In the genomic region with DNA sequence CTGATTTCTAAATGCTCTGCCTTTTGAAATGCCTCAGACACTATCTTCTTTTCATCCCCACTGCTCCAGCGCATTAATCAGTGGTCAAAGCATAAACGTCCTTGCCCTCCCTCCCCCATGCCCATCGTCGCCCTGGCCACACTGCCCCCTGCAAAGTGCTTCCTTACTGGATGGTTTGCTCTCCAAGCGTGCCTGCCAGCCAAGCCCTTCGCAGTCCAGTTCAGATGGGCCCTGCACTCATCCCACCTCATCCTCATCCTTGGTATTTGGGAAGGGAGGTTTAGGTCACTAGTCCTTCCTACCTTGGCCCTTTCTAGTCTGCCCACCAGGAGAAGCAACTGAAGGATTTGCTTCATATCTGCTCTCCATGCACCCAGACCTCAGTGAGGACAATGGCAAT, we compare ENCODE assay signal across 18 cellular contexts. TPM values are rescaled to one million over a fixed set of nuclear protein-coding genes. Genes with fewer than 3 reads are reported as not detected.
"Had no signal": no experiment of that assay in that cellular context is flagged by ENCODE, and none has a peak within 500 bp of the region (broad histone marks: within the 10 kb centered on the region; RNA-seq: fewer than 3 reads in every experiment).

No MANE protein-coding gene starts in this region.

- H3K9me3 ChIP-seq: ascending aorta, gastroesophageal sphincter, pancreas had no signal

- H3K4me1 ChIP-seq: pancreas had no signal

- H3K4me3 ChIP-seq: pancreas had no signal

- ATAC-seq: activated naive CD8-positive, alpha-beta T cell treated with anti-CD3 and anti-CD28 coated beads, Interleukin-2, amount 50 U/mL, for 24 hours; gastroesophageal sphincter; pancreas; stimulated activated memory B cell treated with anti-CD40 and anti-IgM and Interleukin-4, amounts not matched to agents 10 μg/mL and 1 μg/mL and 100 μg/mL, for 72 hours; T-cell had no signal

- DNase-seq: activated CD4-positive, alpha-beta T cell treated with anti-CD3 and anti-CD28 coated beads for 4 hours; activated naive CD4-positive, alpha-beta T cell treated with Interleukin-2 at 50 U/mL for 16 hours; activated naive CD8-positive, alpha-beta T cell treated with anti-CD3 and anti-CD28 coated beads, Interleukin-2, amount 50 U/mL, for 24 hours; effector CD4-positive, alpha-beta T cell; hippocampal formation; kidney glomerular epithelial cell; mammary epithelial cell; nephron progenitor cell; pancreas; stimulated activated CD4-positive, alpha-beta T cell treated with anti-CD3 and anti-CD28 coated beads, Interleukin-1b, Interleukin-23, amount 100 ng/mL, for 48 hours; substantia nigra; T-cell; T1000; WERI-Rb-1 had no signal

- H3K27me3 ChIP-seq: ascending aorta, pancreas had no signal

- H3K27ac ChIP-seq: pancreas, WERI-Rb-1 had no signal

- H3K36me3 ChIP-seq: pancreas, WERI-Rb-1 had no signal

RNA-seq across cellular contexts. Expression of a gene that starts 3.1 kb away (rescaled TPM):
- total RNA-seq: activated T-helper 1 cell treated with anti-CD3 and anti-CD28 coated beads, Interleukin-12 subunit alpha, Interleukin-12 subunit beta, Interleukin-2, Interleukin-4 antibody, amounts not matched to agents 30 ng/mL and 10 ng/mL and 1 ng/mL, durations not matched to agents 14 hours and 24 hours and 36 hours; mammary epithelial cell; T-cell had no signal

RNA-seq across cellular contexts. Expression of a gene that starts 14.9 kb away (rescaled TPM):
- total RNA-seq: activated T-helper 1 cell treated with anti-CD3 and anti-CD28 coated beads, Interleukin-12 subunit alpha, Interleukin-12 subunit beta, Interleukin-2, Interleukin-4 antibody, amounts not matched to agents 30 ng/mL and 10 ng/mL and 1 ng/mL, durations not matched to agents 14 hours and 24 hours and 36 hours; ascending aorta; T-cell had no signal

RNA-seq across cellular contexts. Expression of a gene that starts 36.4 kb away (rescaled TPM):
- total RNA-seq: activated T-helper 1 cell treated with anti-CD3 and anti-CD28 coated beads, Interleukin-12 subunit alpha, Interleukin-12 subunit beta, Interleukin-2, Interleukin-4 antibody, amounts not matched to agents 30 ng/mL and 10 ng/mL and 1 ng/mL, durations not matched to agents 14 hours and 24 hours and 36 hours; ascending aorta; T-cell had no signal
- polyA plus RNA-seq: pancreas had no signal

RNA-seq across cellular contexts. Expression of a gene that starts 41.1 kb away (rescaled TPM):
- total RNA-seq: activated T-helper 1 cell treated with anti-CD3 and anti-CD28 coated beads, Interleukin-12 subunit alpha, Interleukin-12 subunit beta, Interleukin-2, Interleukin-4 antibody, amounts not matched to agents 30 ng/mL and 10 ng/mL and 1 ng/mL, durations not matched to agents 14 hours and 24 hours and 36 hours; ascending aorta; pancreas; T-cell had no signal
- polyA plus RNA-seq: pancreas had no signal
